Comparison of ENCODE assay signal across 13 cellular contexts in the genomic region with DNA sequence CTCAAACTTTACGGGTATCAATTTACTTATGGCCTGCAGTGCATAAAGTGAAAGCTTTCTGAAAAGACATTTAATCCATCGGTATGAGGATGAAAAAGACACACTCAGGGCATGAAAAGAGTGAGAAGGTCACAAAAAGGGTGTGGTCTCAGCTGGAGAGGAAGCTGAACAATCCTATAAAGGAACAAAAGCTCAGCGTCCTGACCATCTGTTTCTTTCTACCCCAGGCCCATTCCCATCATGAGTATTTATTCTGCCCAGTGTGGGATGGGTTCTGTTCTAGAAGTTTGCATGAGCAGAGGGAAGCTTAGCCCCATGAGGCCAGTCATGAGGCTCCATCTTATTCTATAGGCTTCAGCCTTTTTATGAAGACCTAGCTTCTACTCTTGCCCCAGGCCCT.
DNase-seq lines count a peak whose midpoint lies in the region; TF ChIP-seq lines count a peak whose summit lies in the region.
"Had no signal": no experiment of that assay in that cellular context is flagged by ENCODE, and none has a peak within 500 bp of the region (broad histone marks: within the 10 kb centered on the region; RNA-seq: fewer than 3 reads in every experiment).

No MANE protein-coding gene starts in this region.

- H2BK15ac ChIP-seq in neuronal stem cell (ENCODE audit: low read length): no peak overlapping the region

- H3K4me1 Mint-ChIP-seq in chondrocyte (ENCODE audit: low read depth): peaks cover 84% of the 10 kb centered on the region

- no peak overlapping the region for H4K91ac ChIP-seq in neuronal stem cell (ENCODE audit: low read depth, low read length, poor library complexity)

- H2AK5ac ChIP-seq in neuronal stem cell (ENCODE audit: low read depth, low read length): no peak overlapping the region

- intact Hi-C loops in testis (cut with DNase I; ENCODE audit: low total_unique reads): no loop called here

- no peak overlapping the region for H3K4ac ChIP-seq in neuronal stem cell (ENCODE audit: low read length)

- H3K4me3 Mint-ChIP-seq in chondrocyte (ENCODE audit: unreplicated experiment): no peak overlapping the region
- H3K4me3 Mint-ChIP-seq: natural killer cell had no signal

- H3K9me3 Mint-ChIP-seq in chondrocyte (ENCODE audit: low read depth): no peaks in the 10 kb centered on the region
- H3K9me3 Mint-ChIP-seq: natural killer cell had no signal

- no peak overlapping the region for H3K14ac ChIP-seq in neuronal stem cell (ENCODE audit: low read length)

- no peaks in the 10 kb centered on the region for H3K27me3 Mint-ChIP-seq in chondrocyte (ENCODE audit: low read depth)

- H2BK12ac ChIP-seq in neuronal stem cell (ENCODE audit: low read length): no peak overlapping the region

- no peak overlapping the region for H2AFZ ChIP-seq in Loucy (ENCODE audit: low read length)
- H2AFZ ChIP-seq in neuronal stem cell (ENCODE audit: low read length): no peak overlapping the region

- no peaks in the 10 kb centered on the region for H3K9me2 ChIP-seq in Loucy (replicated peaks; ENCODE audit: low read depth, low read length)

- H3K27me3 ChIP-seq in Loucy (ENCODE audit: insufficient read depth, low read length, poor library complexity, severe bottlenecking) (no peaks in the 10 kb centered on the region), neuronal stem cell (ENCODE audit: control insufficient read depth in 3 of 3, insufficient read depth in 3 of 3, low read depth in 1 of 3, low read length in 3 of 3) (no peaks in the 10 kb centered on the region), testis (no peaks in the 10 kb centered on the region)

- no CpG with 5 or more reads among the region's 3 CpGs for WGBS in neuronal stem cell (ENCODE audit: extremely low coverage in 2 of 2, insufficient read length in 2 of 2, insufficient replicate concordance in 1 of 2), 2 donors
- WGBS in testis, 2 donors: 73 to 82% methylated on average over 3 of the region's 3 CpGs

- no peak overlapping the region for H3K18ac ChIP-seq in neuronal stem cell (ENCODE audit: low read length)

- peak overlapping the region; percentile 56 for H3K27ac Mint-ChIP-seq in chondrocyte (ENCODE audit: unreplicated experiment)
- H3K27ac Mint-ChIP-seq: natural killer cell had no signal

- H3K4me3 ChIP-seq in Loucy (ENCODE audit: low read length, poor library complexity, severe bottlenecking): no peak overlapping the region
- H3K4me3 ChIP-seq in neuronal stem cell (ENCODE audit: low read length in 2 of 2): no peak overlapping the region
- H3K4me3 ChIP-seq in testis: no peak overlapping the region

- H4K8ac ChIP-seq in neuronal stem cell (ENCODE audit: low read depth, low read length): no peak overlapping the region

- peaks cover 5% of the 10 kb centered on the region; the same call in 1 of the 2 replicates for H3K79me2 ChIP-seq in Loucy (ENCODE audit: insufficient read depth, low read length)

- peaks cover 6% of the 10 kb centered on the region for H3K36me3 Mint-ChIP-seq in chondrocyte (ENCODE audit: low read depth)
- H3K36me3 Mint-ChIP-seq: natural killer cell had no signal

- TF ChIP-seq POLR2A in testis (IDR thresholded peaks at IDR 0.05): no peak

- no peak overlapping the region for H3K23ac ChIP-seq in neuronal stem cell (ENCODE audit: low read depth, low read length, poor library complexity)

- H3K4me1 ChIP-seq in Loucy (ENCODE audit: insufficient read depth, low read length, poor library complexity, severe bottlenecking) (peaks cover 19% of the 10 kb centered on the region), neuronal stem cell (ENCODE audit: control insufficient read depth in 2 of 2, insufficient read depth in 1 of 2, low read depth in 1 of 2, low read length in 2 of 2) (peaks cover 21 to 28% of the 10 kb centered on the region in 2 donors), testis (peaks cover 18% of the 10 kb centered on the region)

- H3K36me3 ChIP-seq in Loucy (ENCODE audit: insufficient read depth, low read length) (no peaks in the 10 kb centered on the region), neuronal stem cell (replicated peaks in 1 of 2; ENCODE audit: control insufficient read depth in 2 of 2, insufficient read depth in 2 of 2, low read length in 2 of 2) (no peaks in the 10 kb centered on the region), testis (ENCODE audit: low read depth, missing control alignments) (no peaks in the 10 kb centered on the region)

- no peaks in the 10 kb centered on the region for H3F3A ChIP-seq in Loucy (ENCODE audit: low read depth)

- H2BK120ac ChIP-seq in neuronal stem cell (ENCODE audit: low read depth, low read length): no peak overlapping the region

- no peak overlapping the region for H2BK5ac ChIP-seq in neuronal stem cell (ENCODE audit: low read length)

- H3K4me2 ChIP-seq in Loucy (ENCODE audit: low read depth, low read length, poor library complexity, severe bottlenecking): peak overlapping the region; percentile 13
- H3K4me2 ChIP-seq in neuronal stem cell (ENCODE audit: insufficient read depth, low read length, poor library complexity, severe bottlenecking): no peak overlapping the region

- H3K9me3 ChIP-seq in Loucy (ENCODE audit: insufficient read depth, low read depth, low read length): no peaks in the 10 kb centered on the region
- H3K9me3 ChIP-seq in neuronal stem cell (replicated peaks in 1 of 2; ENCODE audit: control insufficient read depth in 2 of 2, insufficient read depth in 1 of 2, low read depth in 1 of 2, low read length in 2 of 2): no peaks in the 10 kb centered on the region
- no peaks in the 10 kb centered on the region for H3K9me3 ChIP-seq in testis

- H3K79me1 ChIP-seq in neuronal stem cell (ENCODE audit: low read depth, low read length): peaks cover 2% of the 10 kb centered on the region

- no peaks in the 10 kb centered on the region for H4K20me1 ChIP-seq in Loucy (ENCODE audit: insufficient read depth, low read length, poor library complexity, severe bottlenecking)

- peak; percentile 14 for DNase-seq in SIG-M5 treated with dmso at 0.1 percent for 504 hours (lab: John Stamatoyannopoulos, UW; ENCODE audit: unreplicated experiment)
- DNase-seq in SIG-M5 (lab: John Stamatoyannopoulos, UW): no peak
- DNase-seq in chondrocyte (ENCODE audit: low spot score): no peak
- no peak for DNase-seq in neuronal stem cell (ENCODE audit: low spot score)
- DNase-seq in HuH-7.5 (ENCODE audit: low spot score): no peak
- DNase-seq in testis: no peak
- no peak for DNase-seq in NCI-H524 treated with DMSO at 0.1 percent for 48 hours (lab: John Stamatoyannopoulos, UW)
- DNase-seq: anterior cingulate cortex; KBM-7; natural killer cell; NCI-H2227 treated with DMSO at 0.1 percent for 48 hours; stimulated activated CD4-positive, alpha-beta T cell treated with anti-CD3 and anti-CD28 coated beads, Interleukin-12 subunit alpha, Interleukin-12 subunit beta, amount 100 ng/mL, for 4 hours had no signal

- TF ChIP-seq CTCF in Loucy (conservative IDR thresholded peaks at IDR 0.05; ENCODE audit: low read length) (no peak), chondrocyte (IDR thresholded peaks at IDR 0.05) (no peak), testis (IDR thresholded peaks at IDR 0.05) (no peak)

- H3K27ac ChIP-seq in neuronal stem cell (replicated peaks; ENCODE audit: low read length): peak overlapping the region; percentile 20
- H3K27ac ChIP-seq in testis: no peak overlapping the region

- no peak overlapping the region for H3K9ac ChIP-seq in Loucy (ENCODE audit: low read depth, low read length, poor library complexity, severe bottlenecking)
- no peak overlapping the region for H3K9ac ChIP-seq in neuronal stem cell (ENCODE audit: low read depth, low read length, poor library complexity)
